ENCODE assay signal across 25 cellular contexts in genomic region chr1:94309216-94309615, GRCh38.
"Had no signal": no experiment of that assay in that cellular context is flagged by ENCODE, and none has a peak within 500 bp of the region (broad histone marks: within the 10 kb centered on the region; RNA-seq: fewer than 3 reads in every experiment).

No MANE protein-coding gene starts in this region.

- H3K27me3 ChIP-seq: body of pancreas, Peyer's patch had no signal

- H3K36me3 ChIP-seq: Peyer's patch had no signal

- H3K27ac ChIP-seq: body of pancreas, Peyer's patch, RWPE1 had no signal

- ATAC-seq: activated CD8-positive, alpha-beta T cell treated with anti-CD3 and anti-CD28 coated beads, Interleukin-2, amount 10 ng/mL, durations not matched to agents 7 days and 5 days; body of pancreas; WTC11 had no signal

- DNase-seq: activated CD4-positive, alpha-beta T cell treated with anti-CD3 and anti-CD28 coated beads for 48 hours; activated CD4-positive, alpha-beta T cell treated with anti-CD3 and anti-CD28 coated beads, Interleukin-2, amount 50 U/mL, for 4 hours; activated CD4-positive, CD25-positive, alpha-beta regulatory T cell treated with anti-CD3 and anti-CD28 coated beads, Interleukin-2, amount 50 U/mL, for 72 hours; activated CD8-positive, alpha-beta T cell treated with anti-CD3 and anti-CD28 coated beads, Interleukin-2, amount 10 ng/mL, durations not matched to agents 7 days and 5 days; activated effector memory CD4-positive, alpha-beta T cell treated with Interleukin-2 at 50 U/mL for 16 hours; activated naive CD4-positive, alpha-beta T cell; activated T-cell treated with anti-CD3 and anti-CD28 coated beads, Interleukin-2, amount 50 U/mL, for 24 hours; aorta; body of pancreas; central memory CD4-positive, alpha-beta T cell; Kasumi-1; KBM-7; NCI-H1105 treated with DMSO at 0.1 percent for 48 hours; NCI-H1436 treated with DMSO at 0.1 percent for 48 hours; NCI-H187; NCI-H2081; NCI-H446; NCI-H526; NK-92 treated with Interleukin-12 subunit alpha and Interleukin-12 subunit beta, amount 100 ng/mL, for 24 hours; OCI-M1; Peyer's patch; Right ventricle myocardium superior; T-helper 9 cell had no signal

- H3K9me3 ChIP-seq: body of pancreas, Peyer's patch had no signal

- H3K4me3 ChIP-seq: body of pancreas, Peyer's patch had no signal
